Comparison of ENCODE assay signal across 1 cellular context in the genomic region with DNA sequence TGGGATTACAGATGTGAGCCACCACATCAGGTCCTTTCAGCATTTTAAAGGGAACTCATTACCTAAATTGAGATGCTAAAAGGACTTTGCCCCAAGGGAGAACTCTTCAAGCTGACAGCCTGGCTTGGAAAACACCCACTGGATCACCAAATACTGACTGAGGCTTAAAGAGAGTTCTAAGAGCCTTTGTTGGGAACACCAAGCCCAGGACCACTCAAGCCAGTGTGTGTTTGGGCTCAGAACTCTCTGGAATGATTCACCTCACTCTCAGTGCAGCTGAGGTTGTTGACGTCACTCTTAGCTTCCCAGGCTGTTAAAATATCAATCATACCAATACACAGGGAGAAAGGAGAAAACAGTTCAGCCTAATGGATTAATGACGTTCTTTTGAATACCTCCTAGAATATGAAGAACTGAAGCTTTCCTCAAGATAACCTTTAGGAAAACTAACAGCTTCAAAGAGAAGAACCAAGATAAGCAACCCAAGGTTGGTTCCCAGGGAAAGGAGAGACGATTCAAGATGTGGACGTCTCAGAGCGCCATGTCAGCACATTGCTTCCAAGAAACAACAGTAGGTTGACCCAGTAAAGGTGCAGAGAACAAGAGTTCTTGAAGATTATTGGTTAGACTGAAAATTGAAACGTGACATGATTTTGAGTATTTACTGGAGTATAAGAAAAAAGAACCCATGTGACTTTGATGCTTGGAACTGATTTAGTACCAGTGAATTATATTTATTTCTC.
TF ChIP-seq lines count a peak whose summit lies in the region.

No MANE protein-coding gene starts in this region.

TF ChIP-seq in WTC11, 78 proteins besides CTCF, POLR2A, EP300 and RAD21 (continued from another document):
- TF ChIP-seq, protein P1, sequence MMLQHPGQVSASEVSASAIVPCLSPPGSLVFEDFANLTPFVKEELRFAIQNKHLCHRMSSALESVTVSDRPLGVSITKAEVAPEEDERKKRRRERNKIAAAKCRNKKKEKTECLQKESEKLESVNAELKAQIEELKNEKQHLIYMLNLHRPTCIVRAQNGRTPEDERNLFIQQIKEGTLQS (CRISPR knock-in tag; conservative IDR thresholded peaks at IDR 0.05), result no peak
- no peak for TF ChIP-seq KAT7 (CRISPR knock-in tag; IDR thresholded peaks at IDR 0.05; ENCODE audit: borderline replicate concordance)
- no peak for TF ChIP-seq TCF7 (CRISPR knock-in tag; IDR thresholded peaks at IDR 0.05; ENCODE audit: low read depth)
